Comparison of ENCODE assay signal across 11 cellular contexts in genomic region chr9:35758475-35759050, GRCh38. TPM values are rescaled to one million over a fixed set of nuclear protein-coding genes. Genes with fewer than 3 reads are reported as not detected.
A peak's percentile ranks its signal among the peaks of the same experiment; 100 is the strongest.
DNase-seq lines count a peak whose midpoint lies in the region; ATAC-seq and TF ChIP-seq lines count a peak whose summit lies in the region.
"Had no signal": no experiment of that assay in that cellular context is flagged by ENCODE, and none has a peak within 500 bp of the region (broad histone marks: within the 10 kb centered on the region; RNA-seq: fewer than 3 reads in every experiment).

No MANE protein-coding gene starts in this region.

- peaks cover 18% of the 10 kb centered on the region for H3F3A ChIP-seq in SU-DHL-6 (ENCODE audit: insufficient read depth)

- H3K27me3 Mint-ChIP-seq in activated CD4-positive, alpha-beta T cell treated with anti-CD3 and anti-CD28 coated beads, Interleukin-2, amount 10 ng/mL, durations not matched to agents 24 days and 14 days: no peaks in the 10 kb centered on the region

- H3K79me2 ChIP-seq in SU-DHL-6 (ENCODE audit: insufficient read depth, low read length): no peaks in the 10 kb centered on the region

- no peak overlapping the region for H2AFZ ChIP-seq in SU-DHL-6 (ENCODE audit: low read depth, low read length, severe bottlenecking)

- H3K9me3 Mint-ChIP-seq in activated CD4-positive, alpha-beta T cell treated with anti-CD3 and anti-CD28 coated beads, Interleukin-2, amount 10 ng/mL, durations not matched to agents 24 days and 14 days: no peaks in the 10 kb centered on the region

- H3K4me1 ChIP-seq in subcutaneous abdominal adipose tissue (ENCODE audit: control insufficient read depth in 5 of 5, insufficient read depth in 5 of 5, low read length in 5 of 5): peaks cover 5 to 38% (median 32%) of the 10 kb centered on the region in 5 donors

- H3K36me3 ChIP-seq in SU-DHL-6 (ENCODE audit: low read length) (no peaks in the 10 kb centered on the region), subcutaneous abdominal adipose tissue (ENCODE audit: control insufficient read depth in 5 of 5, insufficient read depth in 5 of 5, low read length in 5 of 5) (peaks cover 3 to 17% (median 11%) of the 10 kb centered on the region in 5 donors)

- no peaks in the 10 kb centered on the region for H4K20me1 ChIP-seq in SU-DHL-6 (ENCODE audit: low read depth, low read length)

- H3K9me2 ChIP-seq in SU-DHL-6 (replicated peaks; ENCODE audit: insufficient read depth, low read length): no peaks in the 10 kb centered on the region

- peak overlapping the region; percentile 81 for H3K4me3 Mint-ChIP-seq in activated CD4-positive, alpha-beta T cell treated with anti-CD3 and anti-CD28 coated beads, Interleukin-2, amount 10 ng/mL, durations not matched to agents 24 days and 14 days

- peaks cover 37% of the 10 kb centered on the region for H3K4me1 Mint-ChIP-seq in activated CD4-positive, alpha-beta T cell treated with anti-CD3 and anti-CD28 coated beads, Interleukin-2, amount 10 ng/mL, durations not matched to agents 24 days and 14 days

- TF ChIP-seq CTCF in SU-DHL-6 (IDR thresholded peaks at IDR 0.05; ENCODE audit: insufficient read depth, low read length, poor library complexity, severe bottlenecking) (no peak), fibroblast of mammary gland (conservative IDR thresholded peaks at IDR 0.05; ENCODE audit: control insufficient read depth, insufficient read depth, low read depth, low read length) (no peak)

- peak overlapping the region; percentile 10 for H3K27ac Mint-ChIP-seq in activated CD4-positive, alpha-beta T cell treated with anti-CD3 and anti-CD28 coated beads, Interleukin-2, amount 10 ng/mL, durations not matched to agents 24 days and 14 days

- no peaks in the 10 kb centered on the region for H3K9me3 ChIP-seq in SU-DHL-6 (ENCODE audit: insufficient read depth, low read length)
- no peaks in the 10 kb centered on the region for H3K9me3 ChIP-seq in subcutaneous abdominal adipose tissue (ENCODE audit: control insufficient read depth in 5 of 5, low read length in 5 of 5)

- H3K36me3 Mint-ChIP-seq in activated CD4-positive, alpha-beta T cell treated with anti-CD3 and anti-CD28 coated beads, Interleukin-2, amount 10 ng/mL, durations not matched to agents 24 days and 14 days (ENCODE audit: low read depth): peaks cover 28% of the 10 kb centered on the region

- peak overlapping the region; percentile 69 for H3K4me2 ChIP-seq in SU-DHL-6 (ENCODE audit: low read depth, low read length, poor library complexity, severe bottlenecking)

- intact Hi-C loops in activated CD4-positive, alpha-beta T cell treated with anti-CD3 and anti-CD28 coated beads, Interleukin-2, amount 10 ng/mL, durations not matched to agents 24 days and 14 days (cut with micrococcal nuclease): loop anchor here (5.0 kb wide), 1 partner anchor 39 kb away; no protein-coding TSS in a partner anchor

- H3K9ac ChIP-seq in SU-DHL-6 (ENCODE audit: low read length): 0 out of 2 replicates have a peak overlapping the region, but pooled peaks have one; percentile 66
- peak overlapping the region in 2 of 5 donors; percentile 15 to 16 for H3K9ac ChIP-seq in subcutaneous abdominal adipose tissue (ENCODE audit: low read length in 5 of 5)

- H3K4me3 ChIP-seq in SU-DHL-6 (ENCODE audit: insufficient read depth, low read length, poor library complexity, severe bottlenecking) (no peak overlapping the region), fibroblast of mammary gland (ENCODE audit: control insufficient read depth, low read depth, low read length) (no peak overlapping the region), subcutaneous abdominal adipose tissue (ENCODE audit: low read depth in 1 of 5, low read length in 5 of 5) (no peak overlapping the region)

- no peak for DNase-seq in activated CD4-positive, alpha-beta T cell treated with anti-CD3 and anti-CD28 coated beads, Interleukin-2, amount 10 ng/mL, durations not matched to agents 24 days and 14 days
- no peak for DNase-seq in activated CD4-positive, alpha-beta T cell treated with anti-CD3 and anti-CD28 coated beads for 48 hours
- peak; percentile 30 for DNase-seq in fibroblast of mammary gland (ENCODE audit: low read depth)
- no peak for DNase-seq in HK-2 (ENCODE audit: unreplicated experiment)
- DNase-seq: stimulated activated CD4-positive, alpha-beta T cell treated with anti-CD3 and anti-CD28 coated beads, Interleukin-4, amount 100 ng/mL, for 24 hours had no signal

- no peak for ATAC-seq in GM19328 (IDR thresholded peaks at IDR 0.05; ENCODE audit: unreplicated experiment)
- no peak for ATAC-seq in HG02884 (IDR thresholded peaks at IDR 0.05; ENCODE audit: unreplicated experiment)

- H3K27ac ChIP-seq in SU-DHL-6 (ENCODE audit: low read depth, low read length) (peak overlapping the region; percentile 64), subcutaneous abdominal adipose tissue (ENCODE audit: low read depth, low read length) (peak overlapping the region; percentile 95)

- H3K27me3 ChIP-seq in SU-DHL-6 (ENCODE audit: low read length) (no peaks in the 10 kb centered on the region), subcutaneous abdominal adipose tissue (ENCODE audit: control insufficient read depth in 5 of 5, insufficient read depth in 4 of 5, low read length in 5 of 5) (no peaks in the 10 kb centered on the region)

RNA-seq across cellular contexts. Expression of gene MSMP, which starts 4.5 kb away (rescaled TPM):
- 0.88 TPM in 1 of 2 replicates, not detected in the other for total RNA-seq in activated CD4-positive, alpha-beta T cell treated with anti-CD3 and anti-CD28 coated beads, Interleukin-2, amount 10 ng/mL, durations not matched to agents 24 days and 14 days
- total RNA-seq: H4, HT1080 had no signal

RNA-seq across cellular contexts. Expression of gene RGP1, which starts 9.5 kb away (rescaled TPM):
- total RNA-seq in activated CD4-positive, alpha-beta T cell treated with anti-CD3 and anti-CD28 coated beads, Interleukin-2, amount 10 ng/mL, durations not matched to agents 24 days and 14 days: 16.3 and 16.7 TPM in 2 replicates

RNA-seq across cellular contexts. Expression of gene GBA2, which starts 9.5 kb away (rescaled TPM):
- total RNA-seq in activated CD4-positive, alpha-beta T cell treated with anti-CD3 and anti-CD28 coated beads, Interleukin-2, amount 10 ng/mL, durations not matched to agents 24 days and 14 days: 46.7 and 50.1 TPM in 2 replicates

RNA-seq across cellular contexts. Expression of gene CREB3, which starts 26.1 kb away (rescaled TPM):
- total RNA-seq in activated CD4-positive, alpha-beta T cell treated with anti-CD3 and anti-CD28 coated beads, Interleukin-2, amount 10 ng/mL, durations not matched to agents 24 days and 14 days: 27.0 and 27.6 TPM in 2 replicates

RNA-seq across cellular contexts. Expression of gene TLN1, which starts 26.6 kb away (rescaled TPM):
- total RNA-seq in activated CD4-positive, alpha-beta T cell treated with anti-CD3 and anti-CD28 coated beads, Interleukin-2, amount 10 ng/mL, durations not matched to agents 24 days and 14 days: 220 and 243 TPM in 2 replicates
